In genomic region chr15:75335705-75336355, GRCh38 we compare ENCODE assay signal across 1 cellular context.
A peak's percentile ranks its signal among the peaks of the same experiment; 100 is the strongest.
TF ChIP-seq lines count a peak whose summit lies in the region.

TSS of gene COMMD4 (plus strand) at chr15:75336063. CDS start at chr15:75336090, 27 bp downstream.

TF ChIP-seq in K562, 482 proteins besides CTCF, POLR2A, EP300 and RAD21 (continued from another document):
- TF ChIP-seq ZBTB9 (CRISPR knock-in tag; IDR thresholded peaks at IDR 0.05) (no peak; the same call in 1 of the 2 replicates), PRPF4 (IDR thresholded peaks at IDR 0.05; ENCODE audit: insufficient read depth, low read depth, low read length, poor library complexity, severe bottlenecking) (no peak), DNMT1 (IDR thresholded peaks at IDR 0.05) (no peak), SP1 (CRISPR knock-in tag; IDR thresholded peaks at IDR 0.05) (peak; percentile 54; the same call in 1 of the 2 replicates), CHD4 (IDR thresholded peaks at IDR 0.05; ENCODE audit: insufficient read depth, insufficient replicate concordance, low read depth, low read length, poor library complexity, severe bottlenecking) (no peak), HDAC3 (IDR thresholded peaks at IDR 0.05; ENCODE audit: borderline replicate concordance, partially characterized antibody) (no peak), E2F1 (CRISPR knock-in tag; IDR thresholded peaks at IDR 0.05) (peak; percentile 61; the same call in 1 of the 2 replicates), SMAD2 (IDR thresholded peaks at IDR 0.05; ENCODE audit: low read depth, low read length) (no peak), ELF2 (CRISPR knock-in tag; IDR thresholded peaks at IDR 0.05) (peak; percentile 96), MEF2A (IDR thresholded peaks at IDR 0.05; ENCODE audit: control insufficient read depth, low read depth, low read length) (peak; percentile 65; the same call in 1 of the 2 replicates), KDM4B (IDR thresholded peaks at IDR 0.05; ENCODE audit: borderline replicate concordance in 2 of 2, low read depth in 1 of 2) (peak in 1 of 2 experiments; percentile 89; a peak in 1 of 4 replicates), ZC3H4 (CRISPR knock-in tag; IDR thresholded peaks at IDR 0.05; ENCODE audit: borderline replicate concordance) (no peak), ZNF589 (CRISPR knock-in tag; IDR thresholded peaks at IDR 0.05; ENCODE audit: low read depth) (0 out of 2 replicates have a peak, but pooled peaks have one; percentile 32), ETV1 (tag; conservative IDR thresholded peaks at IDR 0.05; ENCODE audit: low read depth) (peak; percentile 85), TCFL5 (CRISPR knock-in tag; conservative IDR thresholded peaks at IDR 0.05) (no peak), KDM5B (IDR thresholded peaks at IDR 0.05; ENCODE audit: insufficient replicate concordance, low read depth, low read length) (peak; percentile 78), SP2 (IDR thresholded peaks at IDR 0.05; ENCODE audit: extremely low read depth, low read depth, low read length, poor library complexity, severe bottlenecking) (peak; percentile 39), KAT7 (CRISPR knock-in tag; IDR thresholded peaks at IDR 0.05; ENCODE audit: borderline replicate concordance) (0 out of 2 replicates have a peak, but pooled peaks have one; percentile 51), MYC (IDR thresholded peaks at IDR 0.05; ENCODE audit: low read depth, low read length) (peak; percentile 40; the same call in 1 of the 2 replicates), MYC (CRISPR knock-in tag; IDR thresholded peaks at IDR 0.05; ENCODE audit: borderline replicate concordance, low read depth) (no peak), HBP1 (CRISPR knock-in tag; IDR thresholded peaks at IDR 0.05) (no peak), TCF7 (IDR thresholded peaks at IDR 0.05; ENCODE audit: borderline replicate concordance) (peak; percentile 44; the same call in 1 of the 2 replicates), ZBTB43 (CRISPR knock-in tag; IDR thresholded peaks at IDR 0.05) (no peak), GTF2E2 (tag; IDR thresholded peaks at IDR 0.05) (peak; percentile 79; the same call in 1 of the 2 replicates), TOE1 (IDR thresholded peaks at IDR 0.05; ENCODE audit: borderline replicate concordance) (peak; percentile 100), TOE1 (CRISPR knock-in tag; IDR thresholded peaks at IDR 0.05; ENCODE audit: borderline replicate concordance, low read depth) (no peak), VEZF1 (CRISPR knock-in tag; IDR thresholded peaks at IDR 0.05) (peak; percentile 79), SAP30 (IDR thresholded peaks at IDR 0.05; ENCODE audit: borderline replicate concordance, insufficient read depth, low read depth, low read length, poor library complexity, severe bottlenecking) (peak; percentile 89), GATAD2B (IDR thresholded peaks at IDR 0.05; ENCODE audit: borderline replicate concordance) (no peak), ZNF436 (CRISPR knock-in tag; IDR thresholded peaks at IDR 0.05) (no peak), RBBP5 (IDR thresholded peaks at IDR 0.05; ENCODE audit: borderline replicate concordance, insufficient read depth, low read length, poor library complexity, severe bottlenecking) (peak; percentile 46), GTF2B (IDR thresholded peaks at IDR 0.05; ENCODE audit: extremely low read depth, insufficient read length) (no peak), AFF1 (IDR thresholded peaks at IDR 0.05; ENCODE audit: low read depth in 1 of 2, partially characterized antibody in 2 of 2) (peak in 1 of 2 experiments; percentile 94), ZEB2 (IDR thresholded peaks at IDR 0.05) (no peak; the same call in 1 of the 2 replicates), MNT (conservative IDR thresholded peaks at IDR 0.05) (peak; percentile 77 to 91), RBFOX2 (IDR thresholded peaks at IDR 0.05; ENCODE audit: low read depth, low read length) (peak; percentile 87), HMG20B (CRISPR knock-in tag; IDR thresholded peaks at IDR 0.05) (no peak), PHTF2 (CRISPR knock-in tag; IDR thresholded peaks at IDR 0.05) (no peak), HCFC1 (IDR thresholded peaks at IDR 0.05; ENCODE audit: low read depth, low read length) (peak; percentile 74), RFX7 (CRISPR knock-in tag; IDR thresholded peaks at IDR 0.05) (no peak), EGR1 (conservative IDR thresholded peaks at IDR 0.05) (peak; percentile 87), ZNF592 (IDR thresholded peaks at IDR 0.05) (peak; percentile 53; the same call in 1 of the 2 replicates), USF2 (CRISPR knock-in tag; IDR thresholded peaks at IDR 0.05) (peak; percentile 99), ZNF184 (CRISPR knock-in tag; IDR thresholded peaks at IDR 0.05) (no peak)
